ENCODE assay signal across 8 cellular contexts in the genomic region with DNA sequence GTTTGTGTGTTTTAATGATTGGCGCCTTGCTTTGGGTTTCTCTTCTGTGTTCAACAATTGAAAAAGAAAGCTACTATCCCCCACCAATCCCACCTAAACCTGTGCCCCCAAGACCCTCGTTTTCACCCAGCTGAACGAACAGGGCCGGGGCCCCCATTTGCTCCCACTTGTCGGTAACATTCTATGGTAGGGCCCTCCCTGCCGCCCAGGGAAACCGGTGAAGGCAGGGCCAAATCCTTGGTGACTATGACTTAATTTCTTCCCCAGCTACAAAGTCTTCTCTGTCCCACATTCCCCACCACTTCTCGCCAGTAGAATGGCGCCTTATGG. TPM values are rescaled to one million over a fixed set of nuclear protein-coding genes. Genes with fewer than 3 reads are reported as not detected.
DNase-seq lines count a peak whose midpoint lies in the region; ATAC-seq and TF ChIP-seq lines count a peak whose summit lies in the region.

No MANE protein-coding gene starts in this region.

- intact Hi-C loops in gastrocnemius medialis (cut with DNase I; ENCODE audit: low total_unique reads): loop anchor here (1.0 to 5.0 kb wide), 4 partner anchors 29 to 203 kb away; a partner anchor contains a TSS

- H3K4me3 ChIP-seq in fibroblast of the aortic adventitia (ENCODE audit: low read depth, low read length) (peak overlapping the region; percentile 99), gastrocnemius medialis (peak overlapping the region; percentile 83 to 95 (median 89))

- H3K36me3 Mint-ChIP-seq in T-helper 17 cell (ENCODE audit: low read depth): peaks cover 10% of the 10 kb centered on the region

- H3K4me3 Mint-ChIP-seq in T-helper 17 cell: peak overlapping the region; percentile 99

- H3K4me1 Mint-ChIP-seq in T-helper 17 cell: peaks cover 44% of the 10 kb centered on the region

- in situ Hi-C loops in gastrocnemius medialis (cut with MboI; ENCODE audit: low sequenced_read_pairs in 4 of 4): loop anchor here in 2 of 4 donors (25.0 kb wide), 1 partner anchor 206 kb away; a partner anchor contains a TSS

- TF ChIP-seq CTCF in fibroblast of the aortic adventitia (IDR thresholded peaks at IDR 0.05; ENCODE audit: insufficient read depth, low read length): no peak
- TF ChIP-seq CTCF in gastrocnemius medialis (IDR thresholded peaks at IDR 0.05 in 4 of 5, conservative IDR thresholded peaks at IDR 0.05 in 1 of 5): no peak
- no peak for TF ChIP-seq CTCF in GM20000 (IDR thresholded peaks at IDR 0.05; ENCODE audit: extremely low read depth, missing control alignments)

- ATAC-seq in GM21717 (IDR thresholded peaks at IDR 0.05; ENCODE audit: unreplicated experiment) (peak; percentile 5), T-helper 17 cell (no peak), gastrocnemius medialis (no peak), HG03280 (IDR thresholded peaks at IDR 0.05; ENCODE audit: unreplicated experiment) (no peak)

- no peak for DNase-seq in T-helper 17 cell
- no peak for DNase-seq in fibroblast of the aortic adventitia (ENCODE audit: low read depth)
- no peak for DNase-seq in gastrocnemius medialis
- no peak for DNase-seq in GM20000 (ENCODE audit: low spot score)
- no peak for DNase-seq in amygdala (lab: John Stamatoyannopoulos, UW)
- no peak for DNase-seq in NCI-H2107 (lab: John Stamatoyannopoulos, UW)

- TF ChIP-seq POLR2A in gastrocnemius medialis (IDR thresholded peaks at IDR 0.05): no peak

- no peaks in the 10 kb centered on the region for H3K27me3 ChIP-seq in gastrocnemius medialis

- peak overlapping the region; percentile 99 for H3K27ac Mint-ChIP-seq in T-helper 17 cell

- no peaks in the 10 kb centered on the region for H3K9me3 ChIP-seq in T-helper 17 cell (ENCODE audit: control insufficient read depth, low read length, poor library complexity, severe bottlenecking)
- no peaks in the 10 kb centered on the region for H3K9me3 ChIP-seq in gastrocnemius medialis

- no peaks in the 10 kb centered on the region for H3K27me3 Mint-ChIP-seq in T-helper 17 cell

- H3K4me1 ChIP-seq in gastrocnemius medialis: peaks cover 17 to 18% of the 10 kb centered on the region in 2 donors

- peaks cover 3 to 27% of the 10 kb centered on the region in 2 donors for H3K36me3 ChIP-seq in gastrocnemius medialis

- peak overlapping the region; percentile 81 to 92 (median 88) for H3K27ac ChIP-seq in gastrocnemius medialis

RNA-seq across cellular contexts. Expression of a gene that starts 0.6 kb away (rescaled TPM):
- total RNA-seq in T-helper 17 cell (100 to 1,000 TPM; 189 to 224 TPM), fibroblast of the aortic adventitia (ENCODE audit: low replicate concordance) (28.0 and 39.3 TPM in 2 replicates), gastrocnemius medialis (10 to 100 TPM; 51.1 to 89.8 (median 67.4) TPM)

RNA-seq across cellular contexts. Expression of a gene that starts 19.2 kb away (rescaled TPM):
- 1 to 10 TPM; 6.6 to 9.9 TPM for total RNA-seq in T-helper 17 cell
- 2.5 and 3.4 TPM in 2 replicates for total RNA-seq in fibroblast of the aortic adventitia (ENCODE audit: low replicate concordance)
- total RNA-seq in gastrocnemius medialis: 1 to 10 TPM in 1 of 4 donors, under 1 TPM in 2, not detected in 1; 0.75 to 2.1 (median 0.82) TPM

RNA-seq across cellular contexts. Expression of a gene that starts 29.6 kb away (rescaled TPM):
- total RNA-seq in T-helper 17 cell (1 to 10 TPM; 1.4 to 3.0 TPM), fibroblast of the aortic adventitia (ENCODE audit: low replicate concordance) (0.57 and 18.7 TPM in 2 replicates), gastrocnemius medialis (1 to 10 TPM in 1 of 4 donors, under 1 TPM in 3; 0.38 to 2.1 (median 0.54) TPM)

RNA-seq across cellular contexts. Expression of a gene that starts 39.9 kb away (rescaled TPM):
- total RNA-seq in T-helper 17 cell: 10 to 100 TPM; 60.0 to 61.5 TPM
- 71.8 and 183 TPM in 2 replicates for total RNA-seq in fibroblast of the aortic adventitia (ENCODE audit: low replicate concordance)
- 100 to 1,000 TPM in 1 of 4 donors, 10 to 100 TPM in 3; 73.5 to 102 (median 95.6) TPM for total RNA-seq in gastrocnemius medialis

RNA-seq across cellular contexts. Expression of a gene that starts 40.1 kb away (rescaled TPM):
- total RNA-seq in T-helper 17 cell (10 to 100 TPM; 36.4 to 44.8 TPM), fibroblast of the aortic adventitia (ENCODE audit: low replicate concordance) (18.6 and 31.6 TPM in 2 replicates), gastrocnemius medialis (10 to 100 TPM; 27.1 to 38.8 (median 30.9) TPM)
